In genomic region chr11:46114961-46115360, GRCh38 we compare ENCODE assay signal across 19 cellular contexts. TPM values are rescaled to one million over a fixed set of nuclear protein-coding genes. Genes with fewer than 3 reads are reported as not detected.
DNase-seq lines count a peak whose midpoint lies in the region; ATAC-seq, FAIRE-seq and TF ChIP-seq lines count a peak whose summit lies in the region.
"Had no signal": no experiment of that assay in that cellular context is flagged by ENCODE, and none has a peak within 500 bp of the region (broad histone marks: within the 10 kb centered on the region; RNA-seq: fewer than 3 reads in every experiment).

No MANE protein-coding gene starts in this region.

- no peak for ATAC-seq in heart left ventricle
- no peak for ATAC-seq in stimulated activated memory B cell treated with anti-CD40 and anti-IgM and Interleukin-4, amounts not matched to agents 10 μg/mL and 1 μg/mL and 100 μg/mL, for 72 hours
- ATAC-seq in HG03342 (IDR thresholded peaks at IDR 0.05; ENCODE audit: unreplicated experiment), result no peak
- ATAC-seq: mucosa of descending colon, right cardiac atrium had no signal

- TF ChIP-seq CTCF in cardiac muscle cell (IDR thresholded peaks at IDR 0.05; ENCODE audit: low read depth, low read length), result no peak
- no peak for TF ChIP-seq CTCF in heart left ventricle (IDR thresholded peaks at IDR 0.05)
- no peak for TF ChIP-seq CTCF in dorsolateral prefrontal cortex (IDR thresholded peaks at IDR 0.05 in 54 of 56, conservative IDR thresholded peaks at IDR 0.05 in 2 of 56; ENCODE audit: low read depth in 1 of 56, partially characterized antibody in 56 of 56)
- TF ChIP-seq CTCF in D721Med (IDR thresholded peaks at IDR 0.05; ENCODE audit: insufficient read depth, missing control alignments), result no peak

- peaks cover 56% of the 10 kb centered on the region for H3K4me1 ChIP-seq in cardiac muscle cell (ENCODE audit: low read depth)
- peaks cover 0 to 73% (median 57%) of the 10 kb centered on the region in 12 donors for H3K4me1 ChIP-seq in heart left ventricle

- H3K27ac ChIP-seq in cardiac muscle cell (peak overlapping the region; percentile 85), heart left ventricle (peak overlapping the region in 1 of 12 donors; percentile 27), SK-N-MC (peak overlapping the region; percentile 82), dorsolateral prefrontal cortex (peak overlapping the region in 32 of 59 donors; percentile 0 to 63 (median 32))
- H3K27ac ChIP-seq: ascending aorta had no signal

- peak overlapping the region; percentile 48 for H3K27ac Mint-ChIP-seq in stimulated activated memory B cell treated with anti-CD40 and anti-IgM and Interleukin-4, amounts not matched to agents 10 μg/mL and 1 μg/mL and 100 μg/mL, for 72 hours

- no peak for TF ChIP-seq POLR2A in heart left ventricle (IDR thresholded peaks at IDR 0.05)

- H3K9me3 ChIP-seq in cardiac muscle cell (ENCODE audit: low read depth) (no peaks in the 10 kb centered on the region), heart left ventricle (no peaks in the 10 kb centered on the region), SK-N-MC (ENCODE audit: low read depth, low read length) (no peaks in the 10 kb centered on the region)
- H3K9me3 ChIP-seq: ascending aorta, mucosa of descending colon had no signal

- H3K27me3 ChIP-seq in cardiac muscle cell, result no peaks in the 10 kb centered on the region
- no peaks in the 10 kb centered on the region for H3K27me3 ChIP-seq in heart left ventricle
- H3K27me3 ChIP-seq in dorsolateral prefrontal cortex, result no peaks in the 10 kb centered on the region
- H3K27me3 ChIP-seq: ascending aorta had no signal

- no peak for DNase-seq in cardiac muscle cell (ENCODE audit: low read depth in 1 of 2, low spot score in 1 of 2)
- no peak for DNase-seq in heart left ventricle
- DNase-seq in SK-N-MC (ENCODE audit: low read depth, low spot score), result no peak
- DNase-seq in dorsolateral prefrontal cortex, result no peak
- no peak for DNase-seq in HT-29 (ENCODE audit: low spot score)
- no peak for DNase-seq in D721Med (ENCODE audit: insufficient read length, low spot score)
- DNase-seq: effector CD4-positive, alpha-beta T cell; GDM1; H7; mucosa of descending colon; NCI-H1417 treated with DMSO at 0.1 percent for 48 hours; NCI-H446 treated with DMSO at 0.1 percent for 48 hours; right cardiac atrium; T-helper 9 cell had no signal

- H3K36me3 ChIP-seq in cardiac muscle cell (no peaks in the 10 kb centered on the region), heart left ventricle (no peaks in the 10 kb centered on the region), SK-N-MC (ENCODE audit: insufficient read depth, low read length) (no peaks in the 10 kb centered on the region)
- H3K36me3 ChIP-seq: ascending aorta had no signal

- H3K27me3 Mint-ChIP-seq in stimulated activated memory B cell treated with anti-CD40 and anti-IgM and Interleukin-4, amounts not matched to agents 10 μg/mL and 1 μg/mL and 100 μg/mL, for 72 hours, result no peaks in the 10 kb centered on the region

- peaks cover 51% of the 10 kb centered on the region for H3K4me1 Mint-ChIP-seq in stimulated activated memory B cell treated with anti-CD40 and anti-IgM and Interleukin-4, amounts not matched to agents 10 μg/mL and 1 μg/mL and 100 μg/mL, for 72 hours

- peak overlapping the region; percentile 72 for H3K9ac ChIP-seq in SK-N-MC (ENCODE audit: insufficient read length)

- FAIRE-seq in D721Med (lab: Jason Lieb, UNC), result no peak
- FAIRE-seq: GM18507, RCC 7860 had no signal

- intact Hi-C loops in heart left ventricle (cut with DNase I) (loop anchor here in 2 of 10 donors (10.0 kb wide), 2 partner anchors 50 to 270 kb away; partner anchors contain the start of gene CRY2 (in 1 of the 2)), dorsolateral prefrontal cortex (cut with DNase I) (no loop called here)

- H3K9me3 Mint-ChIP-seq in stimulated activated memory B cell treated with anti-CD40 and anti-IgM and Interleukin-4, amounts not matched to agents 10 μg/mL and 1 μg/mL and 100 μg/mL, for 72 hours, result no peaks in the 10 kb centered on the region

- H3K4me3 ChIP-seq in cardiac muscle cell, result peak overlapping the region; percentile 20
- no peak overlapping the region for H3K4me3 ChIP-seq in heart left ventricle
- H3K4me3 ChIP-seq in SK-N-MC, result peak overlapping the region; percentile 97
- no peak overlapping the region for H3K4me3 ChIP-seq in dorsolateral prefrontal cortex
- H3K4me3 ChIP-seq: ascending aorta, mucosa of descending colon had no signal

- H3K36me3 Mint-ChIP-seq in stimulated activated memory B cell treated with anti-CD40 and anti-IgM and Interleukin-4, amounts not matched to agents 10 μg/mL and 1 μg/mL and 100 μg/mL, for 72 hours, result no peaks in the 10 kb centered on the region

- peak overlapping the region; percentile 12 for H3K4me3 Mint-ChIP-seq in stimulated activated memory B cell treated with anti-CD40 and anti-IgM and Interleukin-4, amounts not matched to agents 10 μg/mL and 1 μg/mL and 100 μg/mL, for 72 hours

RNA-seq across cellular contexts. Expression of gene PHF21A, which starts 6.3 kb away (rescaled TPM):
- total RNA-seq in cardiac muscle cell, result 38.2 and 55.6 TPM in 2 replicates
- 42.1 and 51.4 TPM in 2 replicates for polyA plus RNA-seq in cardiac muscle cell
- 10 to 100 TPM; 19.5 to 45.9 (median 37.0) TPM for total RNA-seq in heart left ventricle
- 10 to 100 TPM; 16.5 to 16.7 TPM for polyA plus RNA-seq in heart left ventricle
- 100 to 1,000 TPM in 106 of 120 experiments, 10 to 100 TPM in 14; 77.4 to 236 (median 117) TPM for total RNA-seq in dorsolateral prefrontal cortex
- 2.5 and 5.9 TPM in 2 replicates for total RNA-seq in HT-29 (2014; rRNA removed; shearing (Covaris generic))

Comparison
In these comparisons a context has a peak if more than half of its experiments do, and no peak if none do; other contexts are left out.
1. H3K4me3 ChIP-seq: peak in cardiac muscle cell (single experiment) and SK-N-MC (single experiment); none in heart left ventricle (0 of 12) and dorsolateral prefrontal cortex (0 of 59).